ENCODE assay signal across 26 cellular contexts in genomic region chr2:33180915-33181314, GRCh38.
"Had no signal": no experiment of that assay in that cellular context is flagged by ENCODE, and none has a peak within 500 bp of the region (broad histone marks: within the 10 kb centered on the region; RNA-seq: fewer than 3 reads in every experiment).

No MANE protein-coding gene starts in this region.

- H3K36me3 Mint-ChIP-seq: activated naive CD4-positive, alpha-beta T cell treated with anti-CD3 and anti-CD28 coated beads, Interleukin-2, amount 50 U/mL, for 24 hours had no signal

- H3K27ac Mint-ChIP-seq: activated CD4-positive, alpha-beta T cell treated with anti-CD3 and anti-CD28 coated beads for 36 hours; activated CD8-positive, alpha-beta T cell treated with anti-CD3 and anti-CD28 coated beads, Interleukin-2, amount 10 ng/mL, durations not matched to agents 7 days and 5 days; activated naive CD4-positive, alpha-beta T cell treated with anti-CD3 and anti-CD28 coated beads, Interleukin-2, amount 50 U/mL, for 24 hours; activated T-helper 1 cell treated with anti-CD3 and anti-CD28 coated beads, Interleukin-12 subunit alpha, Interleukin-12 subunit beta, Interleukin-2, Interleukin-4 antibody, amounts not matched to agents 30 ng/mL and 10 ng/mL and 1 ng/mL, durations not matched to agents 14 hours and 24 hours and 36 hours had no signal

- H3K4me1 Mint-ChIP-seq: activated CD4-positive, alpha-beta T cell treated with anti-CD3 and anti-CD28 coated beads for 36 hours; activated naive CD4-positive, alpha-beta T cell treated with anti-CD3 and anti-CD28 coated beads, Interleukin-2, amount 50 U/mL, for 24 hours had no signal

- H3K36me3 ChIP-seq: WERI-Rb-1 had no signal

- H3K9me3 Mint-ChIP-seq: activated naive CD4-positive, alpha-beta T cell treated with anti-CD3 and anti-CD28 coated beads, Interleukin-2, amount 50 U/mL, for 24 hours; activated T-helper 1 cell treated with anti-CD3 and anti-CD28 coated beads, Interleukin-12 subunit alpha, Interleukin-12 subunit beta, Interleukin-2, Interleukin-4 antibody, amounts not matched to agents 30 ng/mL and 10 ng/mL and 1 ng/mL, durations not matched to agents 14 hours and 24 hours and 36 hours had no signal

- H3K27me3 ChIP-seq: brain microvascular endothelial cell, MG63 had no signal

- H3K27me3 Mint-ChIP-seq: activated CD4-positive, alpha-beta T cell treated with anti-CD3 and anti-CD28 coated beads for 36 hours; activated naive CD4-positive, alpha-beta T cell treated with anti-CD3 and anti-CD28 coated beads, Interleukin-2, amount 50 U/mL, for 24 hours had no signal

- H3K4me3 ChIP-seq: MG63 had no signal

- H3K9me3 ChIP-seq: MG63 had no signal

- H3K27ac ChIP-seq: RWPE1, WERI-Rb-1 had no signal

- DNase-seq: activated CD4-positive, alpha-beta T cell treated with anti-CD3 and anti-CD28 coated beads for 36 hours; activated CD8-positive, alpha-beta memory T cell treated with anti-CD3 and anti-CD28 coated beads, Interleukin-2, amount 50 U/mL, for 48 hours; activated CD8-positive, alpha-beta T cell treated with anti-CD3 and anti-CD28 coated beads, Interleukin-2, amount 10 ng/mL, durations not matched to agents 7 days and 5 days; activated effector memory CD4-positive, alpha-beta T cell treated with Interleukin-2 at 50 U/mL for 16 hours; activated naive CD4-positive, alpha-beta T cell; activated T-cell treated with anti-CD3 and anti-CD28 coated beads, Interleukin-2, amount 50 U/mL, for 1 hour; brain microvascular endothelial cell; caudate nucleus; MG63; MV-4-11; NCI-H1092 treated with DMSO at 0.1 percent for 48 hours; NCI-H1417 treated with DMSO at 0.1 percent for 48 hours; NCI-H1694 treated with DMSO at 0.1 percent for 48 hours; NCI-H2029 treated with DMSO at 0.1 percent for 48 hours; NCI-H510A treated with DMSO at 0.1 percent for 48 hours; NCI-H69; NK-92 treated with Interleukin-12 subunit alpha and Interleukin-12 subunit beta, amount 100 ng/mL, for 24 hours; OCI-M1; SIG-M5; T-helper 1 cell; WERI-Rb-1 had no signal

- H3K4me3 Mint-ChIP-seq: activated CD4-positive, alpha-beta T cell treated with anti-CD3 and anti-CD28 coated beads for 36 hours; activated CD8-positive, alpha-beta T cell treated with anti-CD3 and anti-CD28 coated beads, Interleukin-2, amount 10 ng/mL, durations not matched to agents 7 days and 5 days; activated naive CD4-positive, alpha-beta T cell treated with anti-CD3 and anti-CD28 coated beads, Interleukin-2, amount 50 U/mL, for 24 hours; activated T-helper 1 cell treated with anti-CD3 and anti-CD28 coated beads, Interleukin-12 subunit alpha, Interleukin-12 subunit beta, Interleukin-2, Interleukin-4 antibody, amounts not matched to agents 30 ng/mL and 10 ng/mL and 1 ng/mL, durations not matched to agents 14 hours and 24 hours and 36 hours had no signal

- ATAC-seq: activated CD4-positive, alpha-beta T cell treated with anti-CD3 and anti-CD28 coated beads for 36 hours; activated CD8-positive, alpha-beta T cell treated with anti-CD3 and anti-CD28 coated beads, Interleukin-2, amount 10 ng/mL, durations not matched to agents 7 days and 5 days; HepG2; Panc1 had no signal
